13 cellular contexts compared by ENCODE assay signal in the genomic region with DNA sequence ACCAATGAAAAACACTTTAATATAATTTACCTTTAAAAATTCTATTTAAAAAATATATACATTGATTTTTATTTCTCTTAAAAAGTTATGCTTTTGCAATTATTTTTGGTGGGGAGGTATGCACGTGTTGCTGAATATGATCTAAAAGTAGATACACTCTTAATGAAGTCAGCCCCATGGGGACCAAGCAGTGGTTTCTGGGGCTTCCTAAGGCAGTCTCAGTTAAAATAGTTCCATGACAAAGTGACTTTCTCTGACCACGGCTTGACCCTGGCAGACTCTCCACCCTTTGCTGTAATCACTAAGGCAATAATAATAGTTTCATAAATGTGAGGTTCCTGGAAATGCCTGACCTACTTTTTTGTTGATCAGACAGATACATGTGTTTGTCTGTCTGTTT. TPM values are rescaled to one million over a fixed set of nuclear protein-coding genes. Genes with fewer than 3 reads are reported as not detected.
DNase-seq lines count a peak whose midpoint lies in the region; ATAC-seq and TF ChIP-seq lines count a peak whose summit lies in the region.
"Had no signal": no experiment of that assay in that cellular context is flagged by ENCODE, and none has a peak within 500 bp of the region (broad histone marks: within the 10 kb centered on the region; RNA-seq: fewer than 3 reads in every experiment).

No MANE protein-coding gene starts in this region.

- ATAC-seq in GM18858 (IDR thresholded peaks at IDR 0.05; ENCODE audit: unreplicated experiment): peak; percentile 66
- peak; percentile 72 for ATAC-seq in GM21447 (IDR thresholded peaks at IDR 0.05; ENCODE audit: unreplicated experiment)
- ATAC-seq: natural killer cell treated with Interleukin-12 subunit alpha and Interleukin-12 subunit beta and Interleukin-15 and Interleukin-18, amount 100 ng/mL, for 72 hours had no signal

- TF ChIP-seq POLR2A in esophagus squamous epithelium (IDR thresholded peaks at IDR 0.05): no peak

- 52 to 59% methylated on average over 2 of the region's 2 CpGs for whole genome bisulfite sequencing in esophagus squamous epithelium, 2 donors

- no peak for TF ChIP-seq CTCF in esophagus squamous epithelium (IDR thresholded peaks at IDR 0.05)

- DNase-seq in NAMALWA (ENCODE audit: low spot score): peak; percentile 30
- peak; percentile 83 for DNase-seq in myocyte (ENCODE audit: low read depth)
- no peak for DNase-seq in hippocampal formation (lab: John Stamatoyannopoulos, UW)
- no peak for DNase-seq in NCI-H1092 (lab: John Stamatoyannopoulos, UW)
- no peak for DNase-seq in esophagus squamous epithelium (lab: John Stamatoyannopoulos, UW)
- DNase-seq in NCI-H1417 treated with DMSO at 0.1 percent for 48 hours (lab: John Stamatoyannopoulos, UW): no peak
- DNase-seq: DMS153, NCI-H187, spleen had no signal

- intact Hi-C loops in esophagus squamous epithelium (cut with DNase I): no loop called here

- peaks cover 0 to 3% (median 0%) of the 10 kb centered on the region in 3 donors for H3K4me1 ChIP-seq in esophagus squamous epithelium

- H3K27ac ChIP-seq in esophagus squamous epithelium: no peak overlapping the region
- H3K27ac ChIP-seq: epithelial cell of prostate, spleen had no signal

- H3K9me3 ChIP-seq in esophagus squamous epithelium: no peaks in the 10 kb centered on the region
- H3K9me3 ChIP-seq: spleen had no signal

- no peak overlapping the region for H3K4me3 ChIP-seq in esophagus squamous epithelium
- H3K4me3 ChIP-seq: spleen had no signal

- no peaks in the 10 kb centered on the region for H3K27me3 ChIP-seq in esophagus squamous epithelium
- H3K27me3 ChIP-seq: spleen had no signal

- H3K36me3 ChIP-seq in esophagus squamous epithelium: peaks cover 0 to 69% (median 0%) of the 10 kb centered on the region in 3 donors

RNA-seq across cellular contexts. Expression of a gene that starts 50.4 kb away (rescaled TPM):
- not detected in 2 replicates for total RNA-seq in myocyte
- 0.13 TPM for polyA plus RNA-seq in myocyte (2012)
- under 1 TPM; 0.27 to 0.94 (median 0.62) TPM for total RNA-seq in esophagus squamous epithelium

Comparison
In these comparisons a context has a peak if more than half of its experiments do, and no peak if none do; other contexts are left out.
1. DNase-seq: peak in NAMALWA (single experiment) and myocyte (single experiment); none in hippocampal formation (0 of 2), NCI-H1092 (single experiment), esophagus squamous epithelium (single experiment) and NCI-H1417 treated with DMSO at 0.1 percent for 48 hours (single experiment).